In the genomic region with DNA sequence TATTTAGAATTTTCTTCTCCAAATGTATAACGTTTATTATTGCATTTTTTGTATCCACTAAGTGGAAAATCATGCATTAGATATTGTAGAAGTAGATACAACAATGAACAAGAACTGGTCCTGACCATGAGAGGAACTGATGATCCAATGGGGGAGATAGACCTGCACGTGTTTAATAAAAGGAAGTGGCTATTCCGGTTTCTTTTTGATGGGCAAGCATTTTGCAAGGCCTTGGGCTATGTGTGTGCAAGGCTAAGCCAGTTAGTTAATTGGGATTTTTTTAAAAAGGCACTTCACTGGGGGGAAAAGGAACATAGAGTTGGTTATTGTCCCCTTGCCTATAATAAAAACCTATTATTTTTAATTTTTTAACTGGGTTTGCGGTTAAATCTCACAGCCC, we compare ENCODE assay signal across 1 cellular context.
TF ChIP-seq lines count a peak whose summit lies in the region.

No MANE protein-coding gene starts in this region.

TF ChIP-seq in HepG2, 621 proteins besides CTCF, POLR2A, EP300 and RAD21 (continued from another document):
- TF ChIP-seq, protein P1, sequence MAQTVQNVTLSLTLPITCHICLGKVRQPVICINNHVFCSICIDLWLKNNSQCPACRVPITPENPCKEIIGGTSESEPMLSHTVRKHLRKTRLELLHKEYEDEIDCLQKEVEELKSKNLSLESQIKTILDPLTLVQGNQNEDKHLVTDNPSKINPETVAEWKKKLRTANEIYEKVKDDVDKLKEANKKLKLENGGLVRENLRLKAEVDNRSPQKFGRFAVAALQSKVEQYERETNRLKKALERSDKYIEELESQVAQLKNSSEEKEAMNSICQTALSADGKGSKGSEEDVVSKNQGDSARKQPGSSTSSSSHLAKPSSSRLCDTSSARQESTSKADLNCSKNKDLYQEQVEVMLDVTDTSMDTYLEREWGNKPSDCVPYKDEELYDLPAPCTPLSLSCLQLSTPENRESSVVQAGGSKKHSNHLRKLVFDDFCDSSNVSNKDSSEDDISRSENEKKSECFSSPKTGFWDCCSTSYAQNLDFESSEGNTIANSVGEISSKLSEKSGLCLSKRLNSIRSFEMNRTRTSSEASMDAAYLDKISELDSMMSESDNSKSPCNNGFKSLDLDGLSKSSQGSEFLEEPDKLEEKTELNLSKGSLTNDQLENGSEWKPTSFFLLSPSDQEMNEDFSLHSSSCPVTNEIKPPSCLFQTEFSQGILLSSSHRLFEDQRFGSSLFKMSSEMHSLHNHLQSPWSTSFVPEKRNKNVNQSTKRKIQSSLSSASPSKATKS (CRISPR knock-in tag; IDR thresholded peaks at IDR 0.05) = no peak
- TF ChIP-seq ZNF576 (CRISPR knock-in tag; IDR thresholded peaks at IDR 0.05) (no peak), LCORL (IDR thresholded peaks at IDR 0.05) (no peak), LCORL (CRISPR knock-in tag; IDR thresholded peaks at IDR 0.05) (no peak), ZNF282 (IDR thresholded peaks at IDR 0.05; ENCODE audit: partially characterized antibody) (no peak), BRCA1 (CRISPR knock-in tag; IDR thresholded peaks at IDR 0.05) (no peak), THRA (CRISPR knock-in tag; IDR thresholded peaks at IDR 0.05; ENCODE audit: borderline replicate concordance) (no peak), ZFP36 (IDR thresholded peaks at IDR 0.05; ENCODE audit: borderline replicate concordance, low read depth, low read length, partially characterized antibody) (no peak), KDM4B (CRISPR knock-in tag; IDR thresholded peaks at IDR 0.05) (no peak)
